1 cellular context compared by ENCODE assay signal in the genomic region with DNA sequence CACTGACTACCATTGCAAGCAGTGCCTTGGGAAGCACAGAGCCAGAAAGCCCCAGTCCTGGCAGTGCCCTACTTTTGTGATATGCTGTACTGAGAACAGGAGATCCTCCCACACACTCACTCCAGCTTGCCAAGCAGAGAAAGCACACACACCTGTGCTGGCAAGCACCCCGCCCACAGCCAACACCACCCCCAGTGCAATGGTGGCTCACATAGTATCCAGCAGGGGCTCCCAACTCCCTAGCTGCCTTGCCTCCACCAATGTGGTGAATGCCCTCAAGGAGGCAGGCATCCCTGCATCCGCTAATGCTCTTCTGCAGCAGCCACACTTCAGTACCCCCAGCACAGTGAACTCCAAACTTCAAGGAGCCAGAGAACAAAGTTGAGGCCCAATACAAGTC.
TF ChIP-seq lines count a peak whose summit lies in the region.

No MANE protein-coding gene starts in this region.

TF ChIP-seq in GM23338, 12 proteins besides CTCF, POLR2A, EP300 and RAD21 (continued from another document):
- TF ChIP-seq, protein P1, sequence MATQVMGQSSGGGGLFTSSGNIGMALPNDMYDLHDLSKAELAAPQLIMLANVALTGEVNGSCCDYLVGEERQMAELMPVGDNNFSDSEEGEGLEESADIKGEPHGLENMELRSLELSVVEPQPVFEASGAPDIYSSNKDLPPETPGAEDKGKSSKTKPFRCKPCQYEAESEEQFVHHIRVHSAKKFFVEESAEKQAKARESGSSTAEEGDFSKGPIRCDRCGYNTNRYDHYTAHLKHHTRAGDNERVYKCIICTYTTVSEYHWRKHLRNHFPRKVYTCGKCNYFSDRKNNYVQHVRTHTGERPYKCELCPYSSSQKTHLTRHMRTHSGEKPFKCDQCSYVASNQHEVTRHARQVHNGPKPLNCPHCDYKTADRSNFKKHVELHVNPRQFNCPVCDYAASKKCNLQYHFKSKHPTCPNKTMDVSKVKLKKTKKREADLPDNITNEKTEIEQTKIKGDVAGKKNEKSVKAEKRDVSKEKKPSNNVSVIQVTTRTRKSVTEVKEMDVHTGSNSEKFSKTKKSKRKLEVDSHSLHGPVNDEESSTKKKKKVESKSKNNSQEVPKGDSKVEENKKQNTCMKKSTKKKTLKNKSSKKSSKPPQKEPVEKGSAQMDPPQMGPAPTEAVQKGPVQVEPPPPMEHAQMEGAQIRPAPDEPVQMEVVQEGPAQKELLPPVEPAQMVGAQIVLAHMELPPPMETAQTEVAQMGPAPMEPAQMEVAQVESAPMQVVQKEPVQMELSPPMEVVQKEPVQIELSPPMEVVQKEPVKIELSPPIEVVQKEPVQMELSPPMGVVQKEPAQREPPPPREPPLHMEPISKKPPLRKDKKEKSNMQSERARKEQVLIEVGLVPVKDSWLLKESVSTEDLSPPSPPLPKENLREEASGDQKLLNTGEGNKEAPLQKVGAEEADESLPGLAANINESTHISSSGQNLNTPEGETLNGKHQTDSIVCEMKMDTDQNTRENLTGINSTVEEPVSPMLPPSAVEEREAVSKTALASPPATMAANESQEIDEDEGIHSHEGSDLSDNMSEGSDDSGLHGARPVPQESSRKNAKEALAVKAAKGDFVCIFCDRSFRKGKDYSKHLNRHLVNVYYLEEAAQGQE (IDR thresholded peaks at IDR 0.05; ENCODE audit: unreplicated experiment) = no peak
- TF ChIP-seq, protein P2, sequence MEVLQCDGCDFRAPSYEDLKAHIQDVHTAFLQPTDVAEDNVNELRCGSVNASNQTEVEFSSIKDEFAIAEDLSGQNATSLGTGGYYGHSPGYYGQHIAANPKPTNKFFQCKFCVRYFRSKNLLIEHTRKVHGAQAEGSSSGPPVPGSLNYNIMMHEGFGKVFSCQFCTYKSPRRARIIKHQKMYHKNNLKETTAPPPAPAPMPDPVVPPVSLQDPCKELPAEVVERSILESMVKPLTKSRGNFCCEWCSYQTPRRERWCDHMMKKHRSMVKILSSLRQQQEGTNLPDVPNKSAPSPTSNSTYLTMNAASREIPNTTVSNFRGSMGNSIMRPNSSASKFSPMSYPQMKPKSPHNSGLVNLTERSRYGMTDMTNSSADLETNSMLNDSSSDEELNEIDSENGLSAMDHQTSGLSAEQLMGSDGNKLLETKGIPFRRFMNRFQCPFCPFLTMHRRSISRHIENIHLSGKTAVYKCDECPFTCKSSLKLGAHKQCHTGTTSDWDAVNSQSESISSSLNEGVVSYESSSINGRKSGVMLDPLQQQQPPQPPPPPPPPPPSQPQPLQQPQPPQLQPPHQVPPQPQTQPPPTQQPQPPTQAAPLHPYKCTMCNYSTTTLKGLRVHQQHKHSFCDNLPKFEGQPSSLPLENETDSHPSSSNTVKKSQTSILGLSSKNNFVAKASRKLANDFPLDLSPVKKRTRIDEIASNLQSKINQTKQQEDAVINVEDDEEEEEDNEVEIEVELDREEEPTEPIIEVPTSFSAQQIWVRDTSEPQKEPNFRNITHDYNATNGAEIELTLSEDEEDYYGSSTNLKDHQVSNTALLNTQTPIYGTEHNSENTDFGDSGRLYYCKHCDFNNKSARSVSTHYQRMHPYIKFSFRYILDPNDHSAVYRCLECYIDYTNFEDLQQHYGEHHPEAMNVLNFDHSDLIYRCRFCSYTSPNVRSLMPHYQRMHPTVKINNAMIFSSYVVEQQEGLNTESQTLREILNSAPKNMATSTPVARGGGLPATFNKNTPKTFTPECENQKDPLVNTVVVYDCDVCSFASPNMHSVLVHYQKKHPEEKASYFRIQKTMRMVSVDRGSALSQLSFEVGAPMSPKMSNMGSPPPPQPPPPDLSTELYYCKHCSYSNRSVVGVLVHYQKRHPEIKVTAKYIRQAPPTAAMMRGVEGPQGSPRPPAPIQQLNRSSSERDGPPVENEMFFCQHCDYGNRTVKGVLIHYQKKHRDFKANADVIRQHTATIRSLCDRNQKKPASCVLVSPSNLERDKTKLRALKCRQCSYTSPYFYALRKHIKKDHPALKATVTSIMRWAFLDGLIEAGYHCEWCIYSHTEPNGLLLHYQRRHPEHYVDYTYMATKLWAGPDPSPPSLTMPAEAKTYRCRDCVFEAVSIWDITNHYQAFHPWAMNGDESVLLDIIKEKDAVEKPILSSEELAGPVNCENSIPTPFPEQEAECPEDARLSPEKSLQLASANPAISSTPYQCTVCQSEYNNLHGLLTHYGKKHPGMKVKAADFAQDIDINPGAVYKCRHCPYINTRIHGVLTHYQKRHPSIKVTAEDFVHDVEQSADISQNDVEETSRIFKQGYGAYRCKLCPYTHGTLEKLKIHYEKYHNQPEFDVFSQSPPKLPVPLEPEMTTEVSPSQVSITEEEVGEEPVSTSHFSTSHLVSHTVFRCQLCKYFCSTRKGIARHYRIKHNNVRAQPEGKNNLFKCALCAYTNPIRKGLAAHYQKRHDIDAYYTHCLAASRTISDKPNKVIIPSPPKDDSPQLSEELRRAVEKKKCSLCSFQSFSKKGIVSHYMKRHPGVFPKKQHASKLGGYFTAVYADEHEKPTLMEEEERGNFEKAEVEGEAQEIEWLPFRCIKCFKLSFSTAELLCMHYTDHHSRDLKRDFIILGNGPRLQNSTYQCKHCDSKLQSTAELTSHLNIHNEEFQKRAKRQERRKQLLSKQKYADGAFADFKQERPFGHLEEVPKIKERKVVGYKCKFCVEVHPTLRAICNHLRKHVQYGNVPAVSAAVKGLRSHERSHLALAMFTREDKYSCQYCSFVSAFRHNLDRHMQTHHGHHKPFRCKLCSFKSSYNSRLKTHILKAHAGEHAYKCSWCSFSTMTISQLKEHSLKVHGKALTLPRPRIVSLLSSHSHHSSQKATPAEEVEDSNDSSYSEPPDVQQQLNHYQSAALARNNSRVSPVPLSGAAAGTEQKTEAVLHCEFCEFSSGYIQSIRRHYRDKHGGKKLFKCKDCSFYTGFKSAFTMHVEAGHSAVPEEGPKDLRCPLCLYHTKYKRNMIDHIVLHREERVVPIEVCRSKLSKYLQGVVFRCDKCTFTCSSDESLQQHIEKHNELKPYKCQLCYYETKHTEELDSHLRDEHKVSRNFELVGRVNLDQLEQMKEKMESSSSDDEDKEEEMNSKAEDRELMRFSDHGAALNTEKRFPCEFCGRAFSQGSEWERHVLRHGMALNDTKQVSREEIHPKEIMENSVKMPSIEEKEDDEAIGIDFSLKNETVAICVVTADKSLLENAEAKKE (CRISPR knock-in tag; IDR thresholded peaks at IDR 0.05) = no peak
- TF ChIP-seq NANOG (IDR thresholded peaks at IDR 0.05; ENCODE audit: borderline replicate concordance) (no peak), POLR2AphosphoS5 (IDR thresholded peaks at IDR 0.05; ENCODE audit: low read depth) (no peak)
